15 cellular contexts compared by ENCODE assay signal in the genomic region with DNA sequence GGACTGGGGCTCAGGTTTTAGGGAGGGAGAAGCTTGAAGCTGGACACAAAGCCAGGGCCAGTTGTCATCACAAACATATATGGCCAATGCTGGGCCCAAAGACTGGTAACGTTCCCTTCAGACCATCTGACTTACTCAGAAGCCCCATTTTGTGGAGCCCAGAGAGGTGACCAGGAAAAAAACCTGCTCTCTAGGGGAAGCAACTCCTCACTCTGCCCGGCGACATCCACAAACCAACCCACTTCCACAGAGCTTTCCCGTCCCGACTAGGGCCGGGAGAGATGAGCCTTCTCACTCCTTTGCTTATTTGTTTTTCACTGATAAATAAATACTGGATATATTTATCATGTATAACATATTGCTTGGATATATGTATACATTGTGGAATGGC.
DNase-seq lines count a peak whose midpoint lies in the region; TF ChIP-seq lines count a peak whose summit lies in the region.
"Had no signal": no experiment of that assay in that cellular context is flagged by ENCODE, and none has a peak within 500 bp of the region (broad histone marks: within the 10 kb centered on the region; RNA-seq: fewer than 3 reads in every experiment).

No MANE protein-coding gene starts in this region.

- H3K27me3 ChIP-seq in right atrium auricular region (no peaks in the 10 kb centered on the region), left ventricle myocardium inferior (ENCODE audit: low read depth) (peaks cover 60% of the 10 kb centered on the region), colonic mucosa (peaks cover 1% of the 10 kb centered on the region), H7 (ENCODE audit: control insufficient read depth, insufficient read depth, low read length) (no peaks in the 10 kb centered on the region), Caco-2 (replicated peaks; ENCODE audit: control insufficient read depth, insufficient read depth, low read length) (no peaks in the 10 kb centered on the region)

- peaks cover 10% of the 10 kb centered on the region for H3K4me1 Mint-ChIP-seq in osteocyte (ENCODE audit: unreplicated experiment)
- no peaks in the 10 kb centered on the region for H3K4me1 Mint-ChIP-seq in Caco-2 (ENCODE audit: low read depth, unreplicated experiment)
- H3K4me1 Mint-ChIP-seq: CD4-positive, alpha-beta memory T cell had no signal

- BruUV-seq in Caco-2 (replicated peaks; lab: Mats Ljungman, UMichigan) = no TSS peak

- CTCF ChIA-PET in Caco-2 (lab: Charles Lee) = no interaction called here

- H3K4me3 Mint-ChIP-seq in osteocyte (ENCODE audit: unreplicated experiment) (no peak overlapping the region), Caco-2 (ENCODE audit: unreplicated experiment) (no peak overlapping the region)
- H3K4me3 Mint-ChIP-seq: CD4-positive, alpha-beta memory T cell; HFFc6 had no signal

- H3K27ac ChIP-seq in right atrium auricular region (no peak overlapping the region), left ventricle myocardium inferior (replicated peaks) (no peak overlapping the region), colonic mucosa (no peak overlapping the region)
- H3K27ac ChIP-seq: C4-2B had no signal

- TF ChIP-seq CTCF in right atrium auricular region (IDR thresholded peaks at IDR 0.05) (no peak), left ventricle myocardium inferior (IDR thresholded peaks at IDR 0.05; ENCODE audit: borderline replicate concordance) (no peak), colonic mucosa (IDR thresholded peaks at IDR 0.05) (no peak), osteocyte (IDR thresholded peaks at IDR 0.05) (no peak), Caco-2 (IDR thresholded peaks at IDR 0.05; ENCODE audit: insufficient read depth in 1 of 2, low read depth in 1 of 2, low read length in 1 of 2, severe bottlenecking in 1 of 2, unreplicated experiment in 1 of 2) (no peak)

- intact Hi-C loops in left ventricle myocardium inferior (cut with micrococcal nuclease) (no loop called here), colonic mucosa (cut with DNase I) (no loop called here), Caco-2 (cut with micrococcal nuclease; ENCODE audit: unreplicated experiment) (no loop called here)

- POLR2A ChIA-PET in Caco-2 (lab: Charles Lee) = no interaction called here

- peaks cover 23% of the 10 kb centered on the region for H3K9me3 Mint-ChIP-seq in osteocyte (ENCODE audit: unreplicated experiment)
- no peaks in the 10 kb centered on the region for H3K9me3 Mint-ChIP-seq in Caco-2 (ENCODE audit: unreplicated experiment)
- H3K9me3 Mint-ChIP-seq: HFFc6 had no signal

- no peak overlapping the region for H3K4me3 ChIP-seq in right atrium auricular region
- no peak overlapping the region for H3K4me3 ChIP-seq in left ventricle myocardium inferior
- no peak overlapping the region for H3K4me3 ChIP-seq in colonic mucosa
- H3K4me3 ChIP-seq in H7 (ENCODE audit: insufficient read depth, low read depth, low read length) = no peak overlapping the region
- no peak overlapping the region for H3K4me3 ChIP-seq in Caco-2 (ENCODE audit: low read depth, low read length)

- H3K9me3 ChIP-seq in right atrium auricular region (peaks cover 0 to 8% of the 10 kb centered on the region in 2 donors), left ventricle myocardium inferior (replicated peaks) (peaks cover 28% of the 10 kb centered on the region), colonic mucosa (no peaks in the 10 kb centered on the region), Caco-2 (no peaks in the 10 kb centered on the region)

- no peak overlapping the region for H3K9ac ChIP-seq in colonic mucosa (ENCODE audit: low read depth in 2 of 2, low read length in 2 of 2)

- H3K27ac Mint-ChIP-seq in osteocyte (ENCODE audit: unreplicated experiment) (no peak overlapping the region), Caco-2 (ENCODE audit: unreplicated experiment) (no peak overlapping the region)
- H3K27ac Mint-ChIP-seq: CD4-positive, alpha-beta memory T cell; HFFc6 had no signal

- H3K4me1 ChIP-seq in right atrium auricular region (no peaks in the 10 kb centered on the region), left ventricle myocardium inferior (no peaks in the 10 kb centered on the region), colonic mucosa (no peaks in the 10 kb centered on the region), Caco-2 (no peaks in the 10 kb centered on the region)

- DNase-seq in right atrium auricular region (ENCODE audit: low spot score) = peak; percentile 43
- no peak for DNase-seq in left ventricle myocardium inferior
- DNase-seq in colonic mucosa = peak; percentile 11
- DNase-seq in osteocyte (ENCODE audit: extremely low spot score, unreplicated experiment) = peak; percentile 73
- no peak for DNase-seq in H7
- DNase-seq in Caco-2 = no peak
- DNase-seq in CD1c-positive myeloid dendritic cell (ENCODE audit: extremely low spot score) = no peak
- DNase-seq: AML-193; Calu3; CD4-positive, alpha-beta memory T cell; DMS 273 treated with DMSO at 0.1 percent for 48 hours; DMS53; HFFc6; KG1 had no signal

- H3K36me3 Mint-ChIP-seq in osteocyte (ENCODE audit: unreplicated experiment) (no peaks in the 10 kb centered on the region), Caco-2 (ENCODE audit: insufficient read depth, unreplicated experiment) (no peaks in the 10 kb centered on the region)
- H3K36me3 Mint-ChIP-seq: CD4-positive, alpha-beta memory T cell had no signal

- no peaks in the 10 kb centered on the region for H3K27me3 Mint-ChIP-seq in osteocyte (ENCODE audit: unreplicated experiment)
- H3K27me3 Mint-ChIP-seq in Caco-2 (ENCODE audit: insufficient read depth, unreplicated experiment) = peaks cover 3% of the 10 kb centered on the region

- H3K36me3 ChIP-seq in right atrium auricular region = no peaks in the 10 kb centered on the region
- H3K36me3 ChIP-seq in left ventricle myocardium inferior = no peaks in the 10 kb centered on the region
- H3K36me3 ChIP-seq in colonic mucosa = no peaks in the 10 kb centered on the region
- no peaks in the 10 kb centered on the region for H3K36me3 ChIP-seq in H7 (replicated peaks; ENCODE audit: control insufficient read depth, insufficient read depth, low read length)
- H3K36me3 ChIP-seq in Caco-2 (ENCODE audit: control insufficient read depth, insufficient read depth, low read length) = no peaks in the 10 kb centered on the region

Comparison
In these comparisons a context has a peak if more than half of its experiments do, and no peak if none do; other contexts are left out.
1. DNase-seq: peak in right atrium auricular region (single experiment), colonic mucosa (single experiment) and osteocyte (single experiment); none in left ventricle myocardium inferior (single experiment), H7 (single experiment), Caco-2 (0 of 2) and CD1c-positive myeloid dendritic cell (single experiment).